Comparison of ENCODE assay signal across 1 cellular context in the genomic region with DNA sequence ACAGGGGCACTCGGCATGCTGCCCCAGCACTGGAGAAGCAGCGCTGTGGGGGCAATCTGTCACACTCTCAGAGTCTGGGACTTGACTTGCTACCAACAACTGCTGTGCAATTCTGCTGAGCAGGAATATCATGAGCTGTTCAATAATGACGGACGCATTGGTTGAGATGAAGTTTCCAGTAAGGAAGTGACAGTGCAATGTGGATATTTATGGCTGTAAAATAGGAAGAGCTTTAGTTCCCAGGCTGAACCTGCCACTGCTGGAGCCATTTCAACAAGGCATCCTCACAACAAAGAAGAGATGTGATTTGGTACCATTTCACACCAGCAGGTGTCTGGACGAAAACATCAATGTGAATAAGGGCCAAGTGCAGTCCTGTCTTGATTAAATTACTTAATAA.
TF ChIP-seq lines count a peak whose summit lies in the region.

No MANE protein-coding gene starts in this region.

TF ChIP-seq in endothelial cell of umbilical vein, 7 proteins besides CTCF, POLR2A, EP300 and RAD21 (continued from another document):
- TF ChIP-seq POLR2AphosphoS5 (IDR thresholded peaks at IDR 0.05; ENCODE audit: insufficient read depth, low read depth, low read length), result no peak
